1 cellular context compared by ENCODE assay signal in the genomic region with DNA sequence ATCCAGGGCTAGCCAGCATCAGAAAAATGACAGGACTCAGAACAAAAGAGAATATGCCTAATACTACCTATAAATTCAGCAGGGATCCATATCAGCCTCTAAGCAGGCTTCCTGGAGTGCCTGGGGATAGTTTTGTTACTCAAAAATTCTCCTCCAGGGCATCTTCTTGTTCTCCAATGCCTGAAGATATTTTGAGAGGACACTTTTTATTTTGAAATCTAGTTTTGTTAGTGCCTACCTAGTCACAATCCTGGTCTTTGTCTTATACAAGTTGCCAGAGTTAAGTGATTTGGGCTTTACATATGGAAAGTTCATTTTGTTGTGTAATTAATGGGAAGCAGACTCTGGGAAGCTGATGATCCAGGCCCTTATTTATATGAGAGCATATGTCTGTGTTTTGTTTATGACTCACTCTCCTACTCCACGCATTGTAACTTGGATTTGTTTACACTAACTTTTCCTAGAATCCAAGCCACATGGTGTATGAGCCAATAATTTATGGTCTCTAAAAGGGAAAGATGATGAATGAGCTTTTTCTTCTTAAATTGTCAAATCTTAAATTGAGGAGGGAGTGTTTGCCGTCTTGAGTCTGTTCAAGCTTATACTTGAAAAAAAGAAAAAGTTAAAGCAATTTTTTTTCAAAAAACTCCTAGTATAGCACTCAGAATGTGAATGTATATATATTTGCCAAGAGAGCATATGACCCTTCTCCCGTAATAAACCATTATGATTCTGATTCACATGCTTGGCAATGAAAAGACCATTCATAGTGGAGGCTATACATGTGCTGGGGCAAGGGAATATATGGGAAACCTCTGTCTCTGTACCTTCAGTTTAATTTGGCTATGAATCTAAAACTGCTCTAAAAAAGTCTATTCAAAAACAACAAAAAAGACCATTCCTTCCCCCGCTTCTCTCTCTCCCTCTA.
TF ChIP-seq lines count a peak whose summit lies in the region.

No MANE protein-coding gene starts in this region.

TF ChIP-seq in HEK293, 187 proteins besides CTCF, POLR2A, EP300 and RAD21 (continued from another document and continues in another):
- TF ChIP-seq ZNF174 (tag by site-specific recombination; IDR thresholded peaks at IDR 0.05) (no peak), ZNF701 (tag by site-specific recombination; IDR thresholded peaks at IDR 0.05) (no peak), RBAK (tag by site-specific recombination; IDR thresholded peaks at IDR 0.05) (no peak), ZNF768 (tag by site-specific recombination; IDR thresholded peaks at IDR 0.05) (no peak), ZFP41 (tag by site-specific recombination; IDR thresholded peaks at IDR 0.05; ENCODE audit: borderline replicate concordance) (no peak), ZNF747 (tag by site-specific recombination; IDR thresholded peaks at IDR 0.05) (no peak), ZSCAN23 (tag by site-specific recombination; IDR thresholded peaks at IDR 0.05) (no peak), ZNF138 (tag by site-specific recombination; IDR thresholded peaks at IDR 0.05; ENCODE audit: borderline replicate concordance) (no peak), TRIM28 (IDR thresholded peaks at IDR 0.05; ENCODE audit: borderline replicate concordance, low read length) (no peak), ZNF221 (tag by site-specific recombination; IDR thresholded peaks at IDR 0.05; ENCODE audit: borderline replicate concordance) (no peak), GLIS1 (tag by site-specific recombination; IDR thresholded peaks at IDR 0.05) (peak; percentile 52), ZNF658 (tag by site-specific recombination; IDR thresholded peaks at IDR 0.05) (no peak), ZNF560 (tag by site-specific recombination; IDR thresholded peaks at IDR 0.05; ENCODE audit: borderline replicate concordance) (no peak), ZNF350 (tag by site-specific recombination; IDR thresholded peaks at IDR 0.05) (no peak), ZNF792 (tag by site-specific recombination; IDR thresholded peaks at IDR 0.05) (no peak), FEZF1 (tag by site-specific recombination; IDR thresholded peaks at IDR 0.05) (peak; percentile 80), ZNF266 (tag by site-specific recombination; IDR thresholded peaks at IDR 0.05; ENCODE audit: low read depth) (no peak), ZBTB17 (tag by site-specific recombination; IDR thresholded peaks at IDR 0.05) (peak; percentile 52), ZNF37A (tag by site-specific recombination; IDR thresholded peaks at IDR 0.05) (no peak), ZNF311 (tag by site-specific recombination; IDR thresholded peaks at IDR 0.05; ENCODE audit: borderline replicate concordance) (no peak), ZNF623 (tag by site-specific recombination; IDR thresholded peaks at IDR 0.05) (no peak), TCF7L2 (IDR thresholded peaks at IDR 0.05; ENCODE audit: borderline replicate concordance, low read depth, low read length) (no peak), ZNF10 (tag by site-specific recombination; IDR thresholded peaks at IDR 0.05) (no peak), YY1 (tag by site-specific recombination; IDR thresholded peaks at IDR 0.05) (no peak), ZBTB8A (tag by site-specific recombination; IDR thresholded peaks at IDR 0.05) (no peak; the same call in 1 of the 2 replicates), ZNF488 (tag by site-specific recombination; IDR thresholded peaks at IDR 0.05) (0 out of 2 replicates have a peak, but pooled peaks have one; percentile 62), SETDB1 (IDR thresholded peaks at IDR 0.05; ENCODE audit: insufficient read length, low read length) (no peak), ZBTB49 (tag by site-specific recombination; IDR thresholded peaks at IDR 0.05; ENCODE audit: low read depth) (no peak), ZNF596 (tag by site-specific recombination; IDR thresholded peaks at IDR 0.05) (no peak), ZNF184 (tag by site-specific recombination; IDR thresholded peaks at IDR 0.05) (peak; percentile 70; the same call in 1 of the 2 replicates), INSM2 (tag by site-specific recombination; IDR thresholded peaks at IDR 0.05) (peak; percentile 86), PRDM1 (tag by site-specific recombination; IDR thresholded peaks at IDR 0.05) (peak; percentile 55), ZNF558 (tag by site-specific recombination; IDR thresholded peaks at IDR 0.05) (no peak; the same call in 1 of the 2 replicates), ZNF555 (tag by site-specific recombination; conservative IDR thresholded peaks at IDR 0.05) (no peak), ZSCAN4 (tag by site-specific recombination; IDR thresholded peaks at IDR 0.05) (peak; percentile 45; the same call in 1 of the 2 replicates), KLF10 (tag by site-specific recombination; IDR thresholded peaks at IDR 0.05) (peak; percentile 62; the same call in 1 of the 2 replicates), ZSCAN30 (tag by site-specific recombination; IDR thresholded peaks at IDR 0.05) (no peak), ZNF791 (tag by site-specific recombination; IDR thresholded peaks at IDR 0.05) (no peak), MEIS1 (CRISPR knock-in tag; IDR thresholded peaks at IDR 0.05; ENCODE audit: borderline replicate concordance) (no peak), ZNF837 (tag by site-specific recombination; IDR thresholded peaks at IDR 0.05) (no peak), ZBTB1 (tag by site-specific recombination; IDR thresholded peaks at IDR 0.05) (0 out of 2 replicates have a peak, but pooled peaks have one; percentile 78), ZNF76 (tag by site-specific recombination; IDR thresholded peaks at IDR 0.05; ENCODE audit: borderline replicate concordance, low read depth) (peak; percentile 34; the same call in 1 of the 2 replicates), ZNF292 (tag by site-specific recombination; IDR thresholded peaks at IDR 0.05; ENCODE audit: borderline replicate concordance, low read depth) (no peak)
- TF ChIP-seq, protein P1, sequence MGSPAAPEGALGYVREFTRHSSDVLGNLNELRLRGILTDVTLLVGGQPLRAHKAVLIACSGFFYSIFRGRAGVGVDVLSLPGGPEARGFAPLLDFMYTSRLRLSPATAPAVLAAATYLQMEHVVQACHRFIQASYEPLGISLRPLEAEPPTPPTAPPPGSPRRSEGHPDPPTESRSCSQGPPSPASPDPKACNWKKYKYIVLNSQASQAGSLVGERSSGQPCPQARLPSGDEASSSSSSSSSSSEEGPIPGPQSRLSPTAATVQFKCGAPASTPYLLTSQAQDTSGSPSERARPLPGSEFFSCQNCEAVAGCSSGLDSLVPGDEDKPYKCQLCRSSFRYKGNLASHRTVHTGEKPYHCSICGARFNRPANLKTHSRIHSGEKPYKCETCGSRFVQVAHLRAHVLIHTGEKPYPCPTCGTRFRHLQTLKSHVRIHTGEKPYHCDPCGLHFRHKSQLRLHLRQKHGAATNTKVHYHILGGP (tag by site-specific recombination; IDR thresholded peaks at IDR 0.05), result peak; percentile 100
- TF ChIP-seq, protein P2, sequence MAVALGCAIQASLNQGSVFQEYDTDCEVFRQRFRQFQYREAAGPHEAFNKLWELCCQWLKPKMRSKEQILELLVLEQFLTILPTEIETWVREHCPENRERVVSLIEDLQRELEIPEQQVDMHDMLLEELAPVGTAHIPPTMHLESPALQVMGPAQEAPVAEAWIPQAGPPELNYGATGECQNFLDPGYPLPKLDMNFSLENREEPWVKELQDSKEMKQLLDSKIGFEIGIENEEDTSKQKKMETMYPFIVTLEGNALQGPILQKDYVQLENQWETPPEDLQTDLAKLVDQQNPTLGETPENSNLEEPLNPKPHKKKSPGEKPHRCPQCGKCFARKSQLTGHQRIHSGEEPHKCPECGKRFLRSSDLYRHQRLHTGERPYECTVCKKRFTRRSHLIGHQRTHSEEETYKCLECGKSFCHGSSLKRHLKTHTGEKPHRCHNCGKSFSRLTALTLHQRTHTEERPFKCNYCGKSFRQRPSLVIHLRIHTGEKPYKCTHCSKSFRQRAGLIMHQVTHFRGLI (tag by site-specific recombination; IDR thresholded peaks at IDR 0.05), result peak; percentile 42; the same call in 1 of the 2 replicates
- TF ChIP-seq, protein P3, sequence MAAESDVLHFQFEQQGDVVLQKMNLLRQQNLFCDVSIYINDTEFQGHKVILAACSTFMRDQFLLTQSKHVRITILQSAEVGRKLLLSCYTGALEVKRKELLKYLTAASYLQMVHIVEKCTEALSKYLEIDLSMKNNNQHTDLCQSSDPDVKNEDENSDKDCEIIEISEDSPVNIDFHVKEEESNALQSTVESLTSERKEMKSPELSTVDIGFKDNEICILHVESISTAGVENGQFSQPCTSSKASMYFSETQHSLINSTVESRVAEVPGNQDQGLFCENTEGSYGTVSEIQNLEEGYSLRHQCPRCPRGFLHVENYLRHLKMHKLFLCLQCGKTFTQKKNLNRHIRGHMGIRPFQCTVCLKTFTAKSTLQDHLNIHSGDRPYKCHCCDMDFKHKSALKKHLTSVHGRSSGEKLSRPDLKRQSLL (tag by site-specific recombination; IDR thresholded peaks at IDR 0.05), result peak; percentile 76
- TF ChIP-seq, protein P4, sequence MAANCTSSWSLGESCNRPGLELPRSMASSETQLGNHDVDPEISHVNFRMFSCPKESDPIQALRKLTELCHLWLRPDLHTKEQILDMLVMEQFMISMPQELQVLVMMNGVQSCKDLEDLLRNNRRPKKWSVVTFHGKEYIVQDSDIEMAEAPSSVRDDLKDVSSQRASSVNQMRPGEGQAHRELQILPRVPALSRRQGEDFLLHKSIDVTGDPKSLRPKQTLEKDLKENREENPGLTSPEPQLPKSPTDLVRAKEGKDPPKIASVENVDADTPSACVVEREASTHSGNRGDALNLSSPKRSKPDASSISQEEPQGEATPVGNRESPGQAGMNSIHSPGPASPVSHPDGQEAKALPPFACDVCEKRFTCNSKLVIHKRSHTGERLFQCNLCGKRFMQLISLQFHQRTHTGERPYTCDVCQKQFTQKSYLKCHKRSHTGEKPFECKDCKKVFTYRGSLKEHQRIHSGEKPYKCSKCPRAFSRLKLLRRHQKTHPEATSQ (tag by site-specific recombination; IDR thresholded peaks at IDR 0.05), result no peak
- TF ChIP-seq, protein P5, sequence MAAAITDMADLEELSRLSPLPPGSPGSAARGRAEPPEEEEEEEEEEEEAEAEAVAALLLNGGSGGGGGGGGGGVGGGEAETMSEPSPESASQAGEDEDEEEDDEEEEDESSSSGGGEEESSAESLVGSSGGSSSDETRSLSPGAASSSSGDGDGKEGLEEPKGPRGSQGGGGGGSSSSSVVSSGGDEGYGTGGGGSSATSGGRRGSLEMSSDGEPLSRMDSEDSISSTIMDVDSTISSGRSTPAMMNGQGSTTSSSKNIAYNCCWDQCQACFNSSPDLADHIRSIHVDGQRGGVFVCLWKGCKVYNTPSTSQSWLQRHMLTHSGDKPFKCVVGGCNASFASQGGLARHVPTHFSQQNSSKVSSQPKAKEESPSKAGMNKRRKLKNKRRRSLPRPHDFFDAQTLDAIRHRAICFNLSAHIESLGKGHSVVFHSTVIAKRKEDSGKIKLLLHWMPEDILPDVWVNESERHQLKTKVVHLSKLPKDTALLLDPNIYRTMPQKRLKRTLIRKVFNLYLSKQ (tag by site-specific recombination; IDR thresholded peaks at IDR 0.05; ENCODE audit: borderline replicate concordance), result no peak
- TF ChIP-seq, protein P6, sequence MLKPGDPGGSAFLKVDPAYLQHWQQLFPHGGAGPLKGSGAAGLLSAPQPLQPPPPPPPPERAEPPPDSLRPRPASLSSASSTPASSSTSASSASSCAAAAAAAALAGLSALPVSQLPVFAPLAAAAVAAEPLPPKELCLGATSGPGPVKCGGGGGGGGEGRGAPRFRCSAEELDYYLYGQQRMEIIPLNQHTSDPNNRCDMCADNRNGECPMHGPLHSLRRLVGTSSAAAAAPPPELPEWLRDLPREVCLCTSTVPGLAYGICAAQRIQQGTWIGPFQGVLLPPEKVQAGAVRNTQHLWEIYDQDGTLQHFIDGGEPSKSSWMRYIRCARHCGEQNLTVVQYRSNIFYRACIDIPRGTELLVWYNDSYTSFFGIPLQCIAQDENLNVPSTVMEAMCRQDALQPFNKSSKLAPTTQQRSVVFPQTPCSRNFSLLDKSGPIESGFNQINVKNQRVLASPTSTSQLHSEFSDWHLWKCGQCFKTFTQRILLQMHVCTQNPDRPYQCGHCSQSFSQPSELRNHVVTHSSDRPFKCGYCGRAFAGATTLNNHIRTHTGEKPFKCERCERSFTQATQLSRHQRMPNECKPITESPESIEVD (tag by site-specific recombination; IDR thresholded peaks at IDR 0.05), result peak; percentile 87
